ENCODE assay signal across 21 cellular contexts in genomic region chr21:39007985-39008384, GRCh38.
DNase-seq lines count a peak whose midpoint lies in the region; TF ChIP-seq lines count a peak whose summit lies in the region.
"Had no signal": no experiment of that assay in that cellular context is flagged by ENCODE, and none has a peak within 500 bp of the region (broad histone marks: within the 10 kb centered on the region; RNA-seq: fewer than 3 reads in every experiment).

No MANE protein-coding gene starts in this region.

- H3K27me3 ChIP-seq in mammary epithelial cell (ENCODE audit: insufficient read depth, low read length) (no peaks in the 10 kb centered on the region), breast epithelium (no peaks in the 10 kb centered on the region), transverse colon (no peaks in the 10 kb centered on the region)
- H3K27me3 ChIP-seq: dorsolateral prefrontal cortex had no signal

- no TSS peak for BruUV-seq in MCF 10A (replicated peaks; lab: Mats Ljungman, UMichigan)
- no TSS peak for BruUV-seq in mammary epithelial cell (replicated peaks; lab: Mats Ljungman, UMichigan)

- H3K36me3 ChIP-seq in mammary epithelial cell (ENCODE audit: insufficient read depth, low read length) (no peaks in the 10 kb centered on the region), breast epithelium (no peaks in the 10 kb centered on the region), transverse colon (no peaks in the 10 kb centered on the region)

- dilution Hi-C loops in mammary epithelial cell (cut with HindIII; ENCODE audit: low sequenced_read_pairs), result no loop called here

- H2AFZ ChIP-seq in mammary epithelial cell (ENCODE audit: low read depth, low read length), result no peak overlapping the region

- H3K4me1 Mint-ChIP-seq in MCF 10A (ENCODE audit: insufficient read depth, unreplicated experiment) (peaks cover 25% of the 10 kb centered on the region), nephron (peaks cover 54% of the 10 kb centered on the region)

- no peaks in the 10 kb centered on the region for H4K20me1 ChIP-seq in mammary epithelial cell (ENCODE audit: insufficient read depth, low read length)

- H3K27ac Mint-ChIP-seq in MCF 10A (ENCODE audit: low read depth, unreplicated experiment) (peak overlapping the region; percentile 84), nephron (peak overlapping the region; percentile 84 to 96 (median 91))
- H3K27ac Mint-ChIP-seq: activated naive CD4-positive, alpha-beta T cell treated with anti-CD3 and anti-CD28 coated beads, Interleukin-2, amount 10 ng/mL, durations not matched to agents 7 days and 5 days; CD4-positive, alpha-beta memory T cell had no signal

- in situ Hi-C loops in mammary epithelial cell (cut with MboI; ENCODE audit: low sequenced_read_pairs in 2 of 2) (no loop called here), transverse colon (cut with MboI; ENCODE audit: low pct_ligation_motif_present in 1 of 4, low pct_unique_long_range_greater_than_20kb in 1 of 4, low sequenced_read_pairs in 3 of 4) (no loop called here)

- no peak overlapping the region for H3K4me2 ChIP-seq in mammary epithelial cell (ENCODE audit: insufficient read depth, low read depth, low read length)

- H3K9me3 Mint-ChIP-seq in MCF 10A (ENCODE audit: unreplicated experiment) (no peaks in the 10 kb centered on the region), nephron (no peaks in the 10 kb centered on the region)
- H3K9me3 Mint-ChIP-seq: activated naive CD4-positive, alpha-beta T cell treated with anti-CD3 and anti-CD28 coated beads, Interleukin-2, amount 10 ng/mL, durations not matched to agents 7 days and 5 days; CD4-positive, alpha-beta memory T cell; central memory CD8-positive, alpha-beta T cell had no signal

- TF ChIP-seq CTCF in MCF 10A (IDR thresholded peaks at IDR 0.05; ENCODE audit: unreplicated experiment), result no peak
- TF ChIP-seq CTCF in mammary epithelial cell (conservative IDR thresholded peaks at IDR 0.05 in 1 of 2, IDR thresholded peaks at IDR 0.05 in 1 of 2; ENCODE audit: extremely low read depth in 1 of 2, insufficient read depth in 1 of 2, low read depth in 1 of 2, low read length in 2 of 2), result no peak
- TF ChIP-seq CTCF in breast epithelium (IDR thresholded peaks at IDR 0.05), result no peak
- TF ChIP-seq CTCF in nephron (IDR thresholded peaks at IDR 0.05; ENCODE audit: unreplicated experiment in 3 of 3), result no peak
- no peak for TF ChIP-seq CTCF in transverse colon (IDR thresholded peaks at IDR 0.05)

- H3K9ac ChIP-seq in mammary epithelial cell (ENCODE audit: insufficient read depth, low read length), result no peak overlapping the region

- 94% methylated on average over 2 of the region's 2 CpGs for WGBS in mammary epithelial cell (ENCODE audit: low coverage, missing lambda C conversion rate)
- 77 to 84% methylated on average over 2 of the region's 2 CpGs for WGBS in transverse colon (ENCODE audit: low coverage in 1 of 2), 2 donors

- H3K27me3 Mint-ChIP-seq in MCF 10A (ENCODE audit: insufficient read depth, unreplicated experiment) (no peaks in the 10 kb centered on the region), nephron (ENCODE audit: low read depth) (no peaks in the 10 kb centered on the region)
- H3K27me3 Mint-ChIP-seq: progenitor cell of endocrine pancreas had no signal

- peaks cover 10% of the 10 kb centered on the region for H3K4me1 ChIP-seq in mammary epithelial cell (ENCODE audit: insufficient read depth, low read length)
- H3K4me1 ChIP-seq in breast epithelium, result peaks cover 0 to 15% of the 10 kb centered on the region in 2 donors
- peaks cover 12 to 46% (median 27%) of the 10 kb centered on the region in 4 donors for H3K4me1 ChIP-seq in transverse colon

- no peak for TF ChIP-seq EP300 in transverse colon (IDR thresholded peaks at IDR 0.05; ENCODE audit: low read depth)

- POLR2A ChIA-PET in MCF 10A (lab: Yijun Ruan, JAX), result interaction anchor here (0.6 to 3.3 kb wide), 16 partner anchors 11 to 197 kb away, joined by 3 to 23 read pairs (median 4); no protein-coding TSS in a partner anchor

- CTCF ChIA-PET in MCF 10A (lab: Yijun Ruan, JAX) (interaction anchor here (0.6 kb wide), 1 partner anchor 10 kb away, joined by 3 read pairs; no protein-coding TSS in a partner anchor), mammary epithelial cell (lab: Charles Lee; ENCODE audit: low non-redundant PET) (no interaction called here)

- no peak overlapping the region for H3K27ac ChIP-seq in mammary epithelial cell (ENCODE audit: insufficient read depth, low read depth, low read length)
- peak overlapping the region; percentile 64 to 90 for H3K27ac ChIP-seq in breast epithelium
- H3K27ac ChIP-seq in transverse colon, result peak overlapping the region; percentile 79 to 86 (median 83)

- TF ChIP-seq POLR2A in breast epithelium (IDR thresholded peaks at IDR 0.05) (no peak), transverse colon (IDR thresholded peaks at IDR 0.05) (no peak)

- DNase-seq in MCF 10A (ENCODE audit: unreplicated experiment), result no peak
- no peak for DNase-seq in mammary epithelial cell
- no peak for DNase-seq in breast epithelium (ENCODE audit: low spot score in 2 of 2)
- DNase-seq in transverse colon, result no peak
- DNase-seq in retina, result no peak
- no peak for DNase-seq in 8988T
- no peak for DNase-seq in NCI-H1417 treated with DMSO at 0.1 percent for 48 hours (lab: John Stamatoyannopoulos, UW)
- DNase-seq: activated CD4-positive, alpha-beta T cell treated with anti-CD3 and anti-CD28 coated beads, Interleukin-2, amount 50 U/mL, for 4 hours; activated naive CD4-positive, alpha-beta T cell treated with anti-CD3 and anti-CD28 coated beads, Interleukin-2, amount 10 ng/mL, durations not matched to agents 7 days and 5 days; CD4-positive, alpha-beta memory T cell; dorsolateral prefrontal cortex; KG1; MM.1S; NCI-H1436 treated with DMSO at 0.1 percent for 48 hours; NCI-H446; NCI-H82; stimulated activated naive CD8-positive, alpha-beta T cell treated with anti-CD3 and anti-CD28 coated beads, Interleukin-15, Interleukin-2, amounts not matched to agents 100 U/mL and 50 U/mL, for 24 hours; T-helper 1 cell had no signal

- no peaks in the 10 kb centered on the region for H3K79me2 ChIP-seq in mammary epithelial cell (ENCODE audit: insufficient read depth, low read length)

- H3K4me3 ChIP-seq in mammary epithelial cell (replicated peaks in 1 of 3; ENCODE audit: insufficient read depth in 1 of 3, low read depth in 2 of 3, low read length in 3 of 3), result no peak overlapping the region
- no peak overlapping the region for H3K4me3 ChIP-seq in breast epithelium
- H3K4me3 ChIP-seq in transverse colon, result no peak overlapping the region
- H3K4me3 ChIP-seq: dorsolateral prefrontal cortex had no signal

- H3K4me3 Mint-ChIP-seq in MCF 10A (ENCODE audit: unreplicated experiment), result no peak overlapping the region
- H3K4me3 Mint-ChIP-seq in nephron, result no peak overlapping the region
- H3K4me3 Mint-ChIP-seq: activated naive CD4-positive, alpha-beta T cell treated with anti-CD3 and anti-CD28 coated beads, Interleukin-2, amount 10 ng/mL, durations not matched to agents 7 days and 5 days; CD4-positive, alpha-beta memory T cell; central memory CD8-positive, alpha-beta T cell had no signal

- no peaks in the 10 kb centered on the region for H3K36me3 Mint-ChIP-seq in MCF 10A (ENCODE audit: insufficient read depth, unreplicated experiment)
- H3K36me3 Mint-ChIP-seq in nephron (ENCODE audit: low read depth), result no peaks in the 10 kb centered on the region
- H3K36me3 Mint-ChIP-seq: activated naive CD4-positive, alpha-beta T cell treated with anti-CD3 and anti-CD28 coated beads, Interleukin-2, amount 10 ng/mL, durations not matched to agents 7 days and 5 days; CD4-positive, alpha-beta memory T cell had no signal

- intact Hi-C loops in MCF 10A (cut with micrococcal nuclease), result no loop called here
- intact Hi-C loops in mammary epithelial cell (cut with micrococcal nuclease), result loop anchor here (2.0 to 5.0 kb wide), 4 partner anchors 39 to 201 kb away; partner anchors contain the start of gene ETS2
- intact Hi-C loops in breast epithelium (cut with DNase I; ENCODE audit: low total_unique reads), result no loop called here
- intact Hi-C loops in transverse colon (cut with DNase I; ENCODE audit: low total_unique reads), result no loop called here

- H3K9me3 ChIP-seq in mammary epithelial cell (replicated peaks; ENCODE audit: insufficient read depth, low read length) (no peaks in the 10 kb centered on the region), breast epithelium (peaks cover 0 to 6% of the 10 kb centered on the region in 2 donors), transverse colon (no peaks in the 10 kb centered on the region)
